8 cellular contexts compared by ENCODE assay signal in the genomic region with DNA sequence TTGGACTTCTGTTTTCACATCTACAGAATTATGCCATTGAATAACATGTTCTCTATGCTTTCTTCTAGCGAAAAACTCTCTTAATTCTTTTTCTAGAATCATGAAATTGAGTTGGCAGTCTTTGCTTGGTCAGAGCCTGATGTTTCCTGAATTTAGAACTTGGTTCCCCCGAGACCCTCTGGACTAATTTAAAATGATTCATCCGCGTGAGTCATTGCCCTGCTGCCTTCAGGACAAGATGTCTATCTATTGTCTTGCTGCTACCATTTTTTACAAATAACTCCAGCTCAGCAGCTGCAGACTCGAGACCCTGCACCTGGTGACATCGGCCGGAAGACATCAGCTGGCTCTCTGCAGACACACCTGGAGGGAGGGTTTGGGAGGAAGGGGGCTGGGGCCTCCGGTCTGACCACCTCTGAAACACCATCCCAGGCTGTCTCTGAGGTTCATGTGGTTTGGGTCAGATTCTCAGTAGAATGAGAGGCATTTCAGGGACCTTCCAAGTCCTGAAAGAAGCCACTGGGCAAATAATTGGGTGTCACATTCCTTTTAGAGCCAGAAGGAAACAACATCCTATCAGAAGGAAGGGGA. TPM values are rescaled to one million over a fixed set of nuclear protein-coding genes. Genes with fewer than 3 reads are reported as not detected.
DNase-seq lines count a peak whose midpoint lies in the region; ATAC-seq, FAIRE-seq and TF ChIP-seq lines count a peak whose summit lies in the region.

No MANE protein-coding gene starts in this region.

- DNase-seq in A172 (ENCODE audit: low spot score) (peak; percentile 89), GM19239 (ENCODE audit: insufficient read length, low spot score) (no peak), SJSA1 (ENCODE audit: low read depth in 1 of 2, low spot score in 2 of 2) (peak; percentile 86 to 95), tibial nerve (ENCODE audit: low spot score in 2 of 2) (peak in 1 of 2 donors; percentile 78)

- no peak overlapping the region for H3K4me3 ChIP-seq in SJSA1
- H3K4me3 ChIP-seq in tibial nerve = no peak overlapping the region

- peak; percentile 48 for FAIRE-seq in GM19239 (lab: Jason Lieb, UNC)

- peaks cover 63% of the 10 kb centered on the region for H3K4me1 ChIP-seq in SJSA1 (replicated peaks)
- peaks cover 0 to 66% (median 48%) of the 10 kb centered on the region in 4 donors for H3K4me1 ChIP-seq in tibial nerve

- H3K9me3 ChIP-seq in SJSA1 (replicated peaks) (no peaks in the 10 kb centered on the region), tibial nerve (no peaks in the 10 kb centered on the region)

- ATAC-seq in HG03520 (IDR thresholded peaks at IDR 0.05; ENCODE audit: unreplicated experiment) (peak; percentile 33), HG02970 (IDR thresholded peaks at IDR 0.05; ENCODE audit: low FRiP score, unreplicated experiment) (no peak)

- 52 to 62% methylated on average over 8 of the region's 8 CpGs for WGBS in tibial nerve, 2 donors

- no peaks in the 10 kb centered on the region for H3K36me3 ChIP-seq in SJSA1
- no peaks in the 10 kb centered on the region for H3K36me3 ChIP-seq in tibial nerve

- H3K27ac ChIP-seq in SJSA1 = peak overlapping the region; percentile 98
- H3K27ac ChIP-seq in angular gyrus (ENCODE audit: low read depth, low read length) = peak overlapping the region; percentile 16
- H3K27ac ChIP-seq in layer of hippocampus (ENCODE audit: low read depth, low read length) = peak overlapping the region; percentile 39
- peak overlapping the region; percentile 64 to 92 (median 84) for H3K27ac ChIP-seq in tibial nerve

- no peak for TF ChIP-seq POLR2A in tibial nerve (IDR thresholded peaks at IDR 0.05)

- peak in 1 of 2 donors; percentile 86 for TF ChIP-seq EP300 in tibial nerve (IDR thresholded peaks at IDR 0.05)

- TF ChIP-seq CTCF in tibial nerve (IDR thresholded peaks at IDR 0.05) = peak in 1 of 5 experiments; percentile 3

- H3K27me3 ChIP-seq in SJSA1 (replicated peaks) (no peaks in the 10 kb centered on the region), layer of hippocampus (ENCODE audit: control insufficient read depth, insufficient read depth, low read length) (no peaks in the 10 kb centered on the region), tibial nerve (no peaks in the 10 kb centered on the region)

RNA-seq across cellular contexts. Expression of a gene that starts 20.9 kb away (rescaled TPM):
- 20.3 and 20.4 TPM in 2 replicates for total RNA-seq in A172 (2014; rRNA removed; shearing (Covaris generic))
- total RNA-seq in SJSA1 (2014; rRNA removed; shearing (Covaris generic)) = 18.0 and 21.3 TPM in 2 replicates
- 100 to 1,000 TPM; 156 to 226 (median 189) TPM for total RNA-seq in tibial nerve

Comparison
In these comparisons a context has a peak if more than half of its experiments do, and no peak if none do; other contexts are left out.
1. H3K27ac ChIP-seq: peak in every context shown above with its lines; median percentile 98 in SJSA1; 84 in tibial nerve; 39 in layer of hippocampus; 16 in angular gyrus.